In the genomic region with DNA sequence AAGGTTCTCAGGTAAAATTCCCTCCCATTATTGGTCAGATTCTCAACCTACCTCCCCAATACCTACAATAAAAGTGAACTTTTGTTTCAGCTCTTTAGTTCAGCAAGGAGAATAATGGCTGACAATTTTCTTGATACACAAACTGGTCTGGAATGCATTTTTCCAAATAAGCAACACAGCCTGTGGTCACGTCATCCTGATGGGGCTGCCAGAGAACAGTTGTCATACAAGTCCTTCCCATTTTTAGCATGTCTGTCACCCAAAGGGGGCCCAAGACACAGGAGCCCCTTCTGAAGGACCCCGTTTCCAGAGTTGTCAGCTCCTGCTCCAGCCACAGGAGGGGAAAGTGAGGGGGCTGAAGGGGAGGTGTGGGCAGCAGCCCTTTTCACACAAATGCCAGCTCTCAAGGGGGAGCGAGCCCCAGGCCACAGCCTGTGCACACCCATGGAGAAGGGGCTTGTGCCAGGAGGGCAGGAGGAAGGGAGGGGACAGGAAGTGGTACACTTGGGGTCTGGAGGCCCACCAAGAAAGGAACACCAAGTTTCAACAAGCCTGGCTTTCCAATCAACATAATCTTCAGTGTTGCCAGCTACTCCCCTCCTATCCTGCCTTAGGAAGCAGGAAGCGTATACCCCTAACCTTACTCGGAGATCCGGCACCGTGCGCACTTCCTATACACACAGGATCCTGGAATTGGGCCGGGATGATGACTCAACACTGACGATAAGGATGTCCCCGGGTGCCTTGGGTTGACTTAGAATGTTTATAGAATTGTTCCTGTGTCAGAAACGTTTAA, we compare ENCODE assay signal across 2 cellular contexts.
TF ChIP-seq lines count a peak whose summit lies in the region.

No MANE protein-coding gene starts in this region.

TF ChIP-seq in liver, 16 proteins besides CTCF, POLR2A, EP300 and RAD21:
- peak; percentile 46 for TF ChIP-seq SP1 (IDR thresholded peaks at IDR 0.05)
- TF ChIP-seq JUND (IDR thresholded peaks at IDR 0.05), result peak; percentile 79 to 86
- TF ChIP-seq NR2F2 (IDR thresholded peaks at IDR 0.05), result peak; percentile 77
- no peak for TF ChIP-seq RXRA (IDR thresholded peaks at IDR 0.05)
- TF ChIP-seq, protein P1, sequence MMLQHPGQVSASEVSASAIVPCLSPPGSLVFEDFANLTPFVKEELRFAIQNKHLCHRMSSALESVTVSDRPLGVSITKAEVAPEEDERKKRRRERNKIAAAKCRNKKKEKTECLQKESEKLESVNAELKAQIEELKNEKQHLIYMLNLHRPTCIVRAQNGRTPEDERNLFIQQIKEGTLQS (IDR thresholded peaks at IDR 0.05), result no peak
- peak in 1 of 2 donors; percentile 15 for TF ChIP-seq GABPA (IDR thresholded peaks at IDR 0.05 in 1 of 2, conservative IDR thresholded peaks at IDR 0.05 in 1 of 2)

TF ChIP-seq in HepG2, 621 proteins besides CTCF, POLR2A, EP300 and RAD21:
- TF ChIP-seq ZNF7 (CRISPR knock-in tag; IDR thresholded peaks at IDR 0.05), result no peak
- TF ChIP-seq TCF12 (IDR thresholded peaks at IDR 0.05), result no peak
- no peak for TF ChIP-seq TCF12 (CRISPR knock-in tag; IDR thresholded peaks at IDR 0.05)
- no peak for TF ChIP-seq MBD4 (IDR thresholded peaks at IDR 0.05; ENCODE audit: borderline replicate concordance, low read length)
- TF ChIP-seq YEATS4 (CRISPR knock-in tag; IDR thresholded peaks at IDR 0.05; ENCODE audit: borderline replicate concordance), result no peak
- no peak for TF ChIP-seq MXI1 (IDR thresholded peaks at IDR 0.05; ENCODE audit: borderline replicate concordance, low read depth, low read length)
- TF ChIP-seq, protein P2, sequence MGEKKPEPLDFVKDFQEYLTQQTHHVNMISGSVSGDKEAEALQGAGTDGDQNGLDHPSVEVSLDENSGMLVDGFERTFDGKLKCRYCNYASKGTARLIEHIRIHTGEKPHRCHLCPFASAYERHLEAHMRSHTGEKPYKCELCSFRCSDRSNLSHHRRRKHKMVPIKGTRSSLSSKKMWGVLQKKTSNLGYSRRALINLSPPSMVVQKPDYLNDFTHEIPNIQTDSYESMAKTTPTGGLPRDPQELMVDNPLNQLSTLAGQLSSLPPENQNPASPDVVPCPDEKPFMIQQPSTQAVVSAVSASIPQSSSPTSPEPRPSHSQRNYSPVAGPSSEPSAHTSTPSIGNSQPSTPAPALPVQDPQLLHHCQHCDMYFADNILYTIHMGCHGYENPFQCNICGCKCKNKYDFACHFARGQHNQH (CRISPR knock-in tag; IDR thresholded peaks at IDR 0.05), result no peak
- TF ChIP-seq RNF2 (conservative IDR thresholded peaks at IDR 0.05; ENCODE audit: low read depth), result no peak
- no peak for TF ChIP-seq ZNF260 (CRISPR knock-in tag; IDR thresholded peaks at IDR 0.05; ENCODE audit: borderline replicate concordance, low read depth)
- no peak for TF ChIP-seq MTF2 (CRISPR knock-in tag; IDR thresholded peaks at IDR 0.05; ENCODE audit: borderline replicate concordance)
TF ChIP-seq in HepG2: peak in this region for 0.
